Comparison of ENCODE assay signal across 16 cellular contexts in genomic region chr7:82202965-82203364, GRCh38.
"Had no signal": no experiment of that assay in that cellular context is flagged by ENCODE, and none has a peak within 500 bp of the region (broad histone marks: within the 10 kb centered on the region; RNA-seq: fewer than 3 reads in every experiment).

No MANE protein-coding gene starts in this region.

- H3K4me1 Mint-ChIP-seq: mesothelial cell of epicardium had no signal

- H3K4me3 Mint-ChIP-seq: mesothelial cell of epicardium had no signal

- H3K27ac Mint-ChIP-seq: mesothelial cell of epicardium had no signal

- DNase-seq: dermis blood vessel endothelial cell; dorsolateral prefrontal cortex; effector CD4-positive, alpha-beta T cell; effector memory CD4-positive, alpha-beta T cell; foreskin keratinocyte; head of caudate nucleus; heart right ventricle; hippocampal formation; left cardiac atrium; left lung; left ventricle myocardium superior; lower lobe of right lung; mesenchymal stem cell; mucosa of descending colon had no signal

- ATAC-seq: foreskin keratinocyte, gastroesophageal sphincter, heart right ventricle, left cardiac atrium, left lung, left ventricle myocardium superior, mucosa of descending colon had no signal
